In genomic region chr9:127977877-127978647, GRCh38 we compare ENCODE assay signal across 8 cellular contexts. TPM values are rescaled to one million over a fixed set of nuclear protein-coding genes. Genes with fewer than 3 reads are reported as not detected.
DNase-seq lines count a peak whose midpoint lies in the region; ATAC-seq and TF ChIP-seq lines count a peak whose summit lies in the region.

No MANE protein-coding gene starts in this region.

- no peaks in the 10 kb centered on the region for H3K36me3 ChIP-seq in BJ (ENCODE audit: control insufficient read depth, insufficient read depth, low read length)
- H3K36me3 ChIP-seq in iPS-15b (ENCODE audit: control insufficient read depth, insufficient read depth, low read length) = no peaks in the 10 kb centered on the region

- H3K27me3 ChIP-seq in BJ (ENCODE audit: control insufficient read depth, insufficient read depth, low read length) (no peaks in the 10 kb centered on the region), iPS-15b (ENCODE audit: control insufficient read depth, insufficient read depth, low read length) (no peaks in the 10 kb centered on the region)

- CTCF ChIA-PET in BJ (lab: Yijun Ruan, JAX) = interaction anchor here (0.6 to 7.9 kb wide), 5 partner anchors 36 to 595 kb away, joined by 3 to 64 read pairs (median 4); no protein-coding TSS in a partner anchor

- ATAC-seq in GM18873 (IDR thresholded peaks at IDR 0.05; ENCODE audit: low FRiP score, unreplicated experiment) = no peak

- H3K4me3 ChIP-seq in BJ (ENCODE audit: low read depth, low read length) = peak overlapping the region; percentile 68
- peak overlapping the region; percentile 48 for H3K4me3 ChIP-seq in iPS-15b (ENCODE audit: low read depth, low read length)
- H3K4me3 ChIP-seq in skin epidermis = peak overlapping the region; percentile 48 to 90 (median 75)

- peak; percentile 28 for TF ChIP-seq CTCF in BJ (IDR thresholded peaks at IDR 0.05; ENCODE audit: insufficient read depth, low read depth, low read length)

- H3K9me3 ChIP-seq in iPS-15b (ENCODE audit: control insufficient read depth, insufficient read depth, low read length) = no peaks in the 10 kb centered on the region

- peak overlapping the region; percentile 99 for H3K27ac Mint-ChIP-seq in activated naive CD8-positive, alpha-beta T cell

- no peaks in the 10 kb centered on the region for H3K27me3 Mint-ChIP-seq in activated naive CD8-positive, alpha-beta T cell

- POLR2A ChIA-PET in BJ (lab: Charles Lee) = no interaction called here

- no peak for DNase-seq in BJ (ENCODE audit: low read depth)
- peak; percentile 85 for DNase-seq in HS-27A (ENCODE audit: low read depth)
- DNase-seq in COR-L47 (lab: John Stamatoyannopoulos, UW) = no peak
- no peak for DNase-seq in activated gamma-delta T cell (lab: John Stamatoyannopoulos, UW)

- H3K27ac ChIP-seq in skin epidermis = peak overlapping the region in 20 of 21 experiments; percentile 8 to 93 (median 88)

- no peaks in the 10 kb centered on the region for H3K9me3 Mint-ChIP-seq in activated naive CD8-positive, alpha-beta T cell (ENCODE audit: low read depth)

- H3K9ac ChIP-seq in iPS-15b (ENCODE audit: low read depth, low read length) = peak overlapping the region; percentile 70

- peaks cover 18% of the 10 kb centered on the region for H3K4me1 ChIP-seq in iPS-15b (ENCODE audit: control insufficient read depth, insufficient read depth, low read length)

- no peaks in the 10 kb centered on the region for H3K36me3 Mint-ChIP-seq in activated naive CD8-positive, alpha-beta T cell

- H3K4me1 Mint-ChIP-seq in activated naive CD8-positive, alpha-beta T cell (ENCODE audit: low read depth) = peaks cover 65% of the 10 kb centered on the region

- peak overlapping the region; percentile 96 for H3K4me3 Mint-ChIP-seq in activated naive CD8-positive, alpha-beta T cell

RNA-seq across cellular contexts. Expression of gene EEIG1, which starts 2.7 kb away (rescaled TPM):
- polyA plus RNA-seq in BJ (2011; rRNA removed) = 7.3 and 26.6 TPM in 2 replicates
- 5.3 and 10.7 TPM in 2 replicates for polyA minus RNA-seq in BJ (2011; rRNA and poly(A)+ RNA removed)

RNA-seq across cellular contexts. Expression of gene DPM2, which starts 40.4 kb away (rescaled TPM):
- 35.0 and 55.3 TPM in 2 replicates for polyA plus RNA-seq in BJ (2011; rRNA removed)
- 32.4 and 49.5 TPM in 2 replicates for polyA minus RNA-seq in BJ (2011; rRNA and poly(A)+ RNA removed)

RNA-seq across cellular contexts. Expression of gene PIP5KL1, which starts 47.5 kb away (rescaled TPM):
- 1.9 and 2.3 TPM in 2 replicates for polyA plus RNA-seq in BJ (2011; rRNA removed)
- 0.98 and 1.1 TPM in 2 replicates for polyA minus RNA-seq in BJ (2011; rRNA and poly(A)+ RNA removed)
